In the genomic region with DNA sequence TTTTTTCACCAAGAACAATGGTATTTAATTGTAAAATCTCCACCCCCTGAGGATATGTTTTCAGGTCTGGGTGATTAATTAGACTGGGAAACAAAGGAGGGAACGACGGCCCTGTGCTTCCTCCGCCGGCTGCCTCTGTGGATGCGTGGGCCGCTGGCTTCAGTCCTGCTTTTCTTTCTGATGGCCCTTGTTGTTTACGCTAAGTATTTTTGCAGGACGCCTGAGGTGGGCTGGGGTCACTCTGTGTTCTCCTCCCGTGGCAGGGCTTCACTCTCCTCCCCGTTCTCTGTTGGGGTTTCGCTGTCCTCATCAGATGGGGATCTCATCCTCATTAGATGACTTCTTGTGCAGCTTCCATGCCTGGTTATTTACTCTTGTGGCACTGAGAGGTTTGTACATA, we compare ENCODE assay signal across 21 cellular contexts.
"Had no signal": no experiment of that assay in that cellular context is flagged by ENCODE, and none has a peak within 500 bp of the region (broad histone marks: within the 10 kb centered on the region; RNA-seq: fewer than 3 reads in every experiment).

No MANE protein-coding gene starts in this region.

- H3K27ac ChIP-seq: coronary artery, dorsolateral prefrontal cortex, epithelial cell of prostate, esophagus muscularis mucosa, parathyroid adenoma, prostate gland, stomach, thoracic aorta, transverse colon had no signal

- H3K9me3 ChIP-seq: esophagus muscularis mucosa, gastrocnemius medialis, heart right ventricle, mucosa of descending colon, prostate gland, stomach, thoracic aorta, transverse colon had no signal

- H3K27me3 ChIP-seq: dorsolateral prefrontal cortex, esophagus muscularis mucosa, gastrocnemius medialis, heart right ventricle, stomach, transverse colon had no signal

- H3K4me1 ChIP-seq: prostate gland had no signal

- DNase-seq: central memory CD4-positive, alpha-beta T cell; dorsolateral prefrontal cortex; effector memory CD4-positive, alpha-beta T cell; gastrocnemius medialis; heart right ventricle; islet precursor cell; mucosa of descending colon; naive thymus-derived CD8-positive, alpha-beta T cell; stimulated activated CD4-positive, alpha-beta T cell treated with anti-CD3 and anti-CD28 coated beads, Interleukin-2, amount 100 ng/mL, for 24 hours; stimulated activated CD4-positive, alpha-beta T cell treated with anti-CD3 and anti-CD28 coated beads, Interleukin-4, amount 100 ng/mL, for 4 hours; stimulated activated naive CD4-positive, alpha-beta T cell; stomach; substantia nigra; transverse colon had no signal

- H3K27me3 Mint-ChIP-seq: naive thymus-derived CD8-positive, alpha-beta T cell had no signal

- ATAC-seq: gastrocnemius medialis; heart right ventricle; mucosa of descending colon; naive thymus-derived CD8-positive, alpha-beta T cell; sciatic nerve had no signal

- H3K4me3 ChIP-seq: coronary artery, dorsolateral prefrontal cortex, esophagus muscularis mucosa, gastrocnemius medialis, heart right ventricle, mucosa of descending colon, prostate gland, stomach, thoracic aorta, transverse colon had no signal

- H3K36me3 ChIP-seq: esophagus muscularis mucosa, gastrocnemius medialis, heart right ventricle, prostate gland, stomach, thoracic aorta, transverse colon had no signal

- H3K4me3 Mint-ChIP-seq: naive thymus-derived CD8-positive, alpha-beta T cell had no signal
